In genomic region chr1:1085171-1085841, GRCh38 we compare ENCODE assay signal across 27 cellular contexts. TPM values are rescaled to one million over a fixed set of nuclear protein-coding genes. Genes with fewer than 3 reads are reported as not detected.
DNase-seq lines count a peak whose midpoint lies in the region; ATAC-seq, FAIRE-seq and TF ChIP-seq lines count a peak whose summit lies in the region.
"Had no signal": no experiment of that assay in that cellular context is flagged by ENCODE, and none has a peak within 500 bp of the region (broad histone marks: within the 10 kb centered on the region; RNA-seq: fewer than 3 reads in every experiment).

No MANE protein-coding gene starts in this region.

- 87% methylated on average over 20 of the region's 30 CpGs for WGBS in K562 (ENCODE audit: insufficient coverage, low coverage, missing lambda C conversion rate)
- 89 to 92% methylated on average over 27 to 30 of the region's 30 CpGs for WGBS in endodermal cell (ENCODE audit: insufficient coverage in 1 of 2, insufficient read length in 1 of 2), 2 experiments
- 76 to 87% methylated on average over 9 to 28 of the region's 30 CpGs for WGBS in tibial nerve, 2 donors

- TF ChIP-seq CTCF in K562 (IDR thresholded peaks at IDR 0.05 in 2 of 3, conservative IDR thresholded peaks at IDR 0.05 in 1 of 3; ENCODE audit: insufficient read depth in 2 of 3, low read depth in 1 of 3, low read length in 3 of 3): no peak
- TF ChIP-seq CTCF in osteocyte (IDR thresholded peaks at IDR 0.05): no peak
- no peak for TF ChIP-seq CTCF in endodermal cell (conservative IDR thresholded peaks at IDR 0.05)
- no peak for TF ChIP-seq CTCF in tibial nerve (IDR thresholded peaks at IDR 0.05)

- H3K27ac ChIP-seq in K562 (ENCODE audit: extremely low read depth, low read depth, low read length): no peak overlapping the region
- no peak overlapping the region for H3K27ac ChIP-seq in endodermal cell (ENCODE audit: low read depth, low read length)
- no peak overlapping the region for H3K27ac ChIP-seq in tibial nerve
- H3K27ac ChIP-seq: body of pancreas, esophagus muscularis mucosa, KMS-11, ovary, sigmoid colon had no signal

- no TSS peak for BruUV-seq in K562 (replicated peaks; lab: Mats Ljungman, UMichigan)

- no peaks in the 10 kb centered on the region for H3K9me3 Mint-ChIP-seq in activated CD4-positive, alpha-beta memory T cell treated with anti-CD3 and anti-CD28 coated beads for 36 hours
- H3K9me3 Mint-ChIP-seq in activated CD4-positive, alpha-beta memory T cell treated with anti-CD3 and anti-CD28 coated beads, Interleukin-2, amount 10 ng/mL, durations not matched to agents 7 days and 5 days: no peaks in the 10 kb centered on the region
- no peaks in the 10 kb centered on the region for H3K9me3 Mint-ChIP-seq in osteocyte (ENCODE audit: unreplicated experiment)
- no peaks in the 10 kb centered on the region for H3K9me3 Mint-ChIP-seq in endodermal cell
- H3K9me3 Mint-ChIP-seq: activated T-helper 2 cell treated with anti-CD3 and anti-CD28 coated beads, Interferon-gamma antibody, Interleukin-2, Interleukin-4, amounts not matched to agents 10 μg/mL and 5 μg/mL and 100 μg/mL, durations not matched to agents 14 hours and 24 hours and 36 hours; HFFc6; memory B cell had no signal

- no peak for TF ChIP-seq EP300 in K562 (IDR thresholded peaks at IDR 0.05; ENCODE audit: low read length)
- TF ChIP-seq EP300 in tibial nerve (IDR thresholded peaks at IDR 0.05): no peak

- intact Hi-C loops in activated CD4-positive, alpha-beta memory T cell treated with anti-CD3 and anti-CD28 coated beads for 36 hours (cut with micrococcal nuclease): no loop called here
- intact Hi-C loops in K562 (cut with micrococcal nuclease): no loop called here

- peaks cover 2% of the 10 kb centered on the region for H3K9me1 ChIP-seq in K562 (ENCODE audit: control insufficient read depth, insufficient read depth, low read length)

- H3K4me1 ChIP-seq in K562 (replicated peaks in 1 of 2; ENCODE audit: control insufficient read depth in 2 of 2, insufficient read depth in 2 of 2, low read length in 2 of 2) (peaks cover 2 to 85% of the 10 kb centered on the region in 2 experiments), endodermal cell (ENCODE audit: control insufficient read depth, insufficient read depth, low read length) (no peaks in the 10 kb centered on the region), tibial nerve (peaks cover 0 to 5% (median under 1%) of the 10 kb centered on the region in 4 donors)

- H3K4me3 Mint-ChIP-seq in activated CD4-positive, alpha-beta memory T cell treated with anti-CD3 and anti-CD28 coated beads for 36 hours: no peak overlapping the region
- H3K4me3 Mint-ChIP-seq in activated CD4-positive, alpha-beta memory T cell treated with anti-CD3 and anti-CD28 coated beads, Interleukin-2, amount 10 ng/mL, durations not matched to agents 7 days and 5 days: no peak overlapping the region
- H3K4me3 Mint-ChIP-seq in osteocyte (ENCODE audit: unreplicated experiment) (no peak overlapping the region), endodermal cell (no peak overlapping the region)
- H3K4me3 Mint-ChIP-seq: activated CD8-positive, alpha-beta T cell treated with anti-CD3 and anti-CD28 coated beads, Interleukin-2, amount 10 ng/mL, durations not matched to agents 7 days and 5 days; HFFc6; memory B cell had no signal

- H3K27ac Mint-ChIP-seq in activated CD4-positive, alpha-beta memory T cell treated with anti-CD3 and anti-CD28 coated beads for 36 hours: no peak overlapping the region
- H3K27ac Mint-ChIP-seq in activated CD4-positive, alpha-beta memory T cell treated with anti-CD3 and anti-CD28 coated beads, Interleukin-2, amount 10 ng/mL, durations not matched to agents 7 days and 5 days: no peak overlapping the region
- H3K27ac Mint-ChIP-seq in osteocyte (ENCODE audit: unreplicated experiment): no peak overlapping the region
- H3K27ac Mint-ChIP-seq in endodermal cell: no peak overlapping the region
- H3K27ac Mint-ChIP-seq: activated CD8-positive, alpha-beta T cell treated with anti-CD3 and anti-CD28 coated beads, Interleukin-2, amount 10 ng/mL, durations not matched to agents 7 days and 5 days; activated T-helper 2 cell treated with anti-CD3 and anti-CD28 coated beads, Interferon-gamma antibody, Interleukin-2, Interleukin-4, amounts not matched to agents 10 μg/mL and 5 μg/mL and 100 μg/mL, durations not matched to agents 14 hours and 24 hours and 36 hours; HFFc6; memory B cell had no signal

- in situ Hi-C loops in K562 (cut with MboI): no loop called here

- no peak overlapping the region for H2AFZ ChIP-seq in K562 (ENCODE audit: low read depth, low read length)

- no peaks in the 10 kb centered on the region for H3K79me2 ChIP-seq in K562 (ENCODE audit: control insufficient read depth, insufficient read depth, low read length)

- TF ChIP-seq RAD21 in K562 (CRISPR knock-in tag; conservative IDR thresholded peaks at IDR 0.05 in 1 of 2, IDR thresholded peaks at IDR 0.05 in 1 of 2): no peak

- CTCF ChIA-PET in activated CD4-positive, alpha-beta memory T cell treated with anti-CD3 and anti-CD28 coated beads for 36 hours (lab: Charles Lee): no interaction called here
- CTCF ChIA-PET in activated CD4-positive, alpha-beta memory T cell treated with anti-CD3 and anti-CD28 coated beads, Interleukin-2, amount 10 ng/mL, durations not matched to agents 7 days and 5 days (lab: Charles Lee): no interaction called here
- CTCF ChIA-PET in K562 (lab: Yijun Ruan, JAX; ENCODE audit: low intra/inter-chr PET ratio): no interaction called here

- no peak overlapping the region for H3K4me3 ChIP-seq in K562
- no peak overlapping the region for H3K4me3 ChIP-seq in endodermal cell (ENCODE audit: low read length)
- no peak overlapping the region for H3K4me3 ChIP-seq in tibial nerve
- H3K4me3 ChIP-seq: body of pancreas, esophagus muscularis mucosa, ovary, sigmoid colon had no signal

- DNase-seq in activated CD4-positive, alpha-beta memory T cell treated with anti-CD3 and anti-CD28 coated beads for 36 hours: peak; percentile 7
- no peak for DNase-seq in activated CD4-positive, alpha-beta memory T cell treated with anti-CD3 and anti-CD28 coated beads, Interleukin-2, amount 10 ng/mL, durations not matched to agents 7 days and 5 days
- DNase-seq in 8988T (peak; percentile 10), K562 (ENCODE audit: extremely low read depth in 1 of 4, low spot score in 3 of 4) (no peak), osteocyte (ENCODE audit: extremely low spot score, unreplicated experiment) (peak; percentile 77), endodermal cell (no peak), tibial nerve (ENCODE audit: low spot score in 2 of 2) (no peak)
- DNase-seq: activated CD8-positive, alpha-beta T cell treated with anti-CD3 and anti-CD28 coated beads, Interleukin-2, amount 10 ng/mL, durations not matched to agents 7 days and 5 days; AML-193; body of pancreas; COR-L47; DMS79; effector memory CD4-positive, alpha-beta T cell; HFFc6; NCI-H2171; NCI-H524 treated with DMSO at 0.1 percent for 48 hours; sigmoid colon had no signal

- H3K36me3 Mint-ChIP-seq in activated CD4-positive, alpha-beta memory T cell treated with anti-CD3 and anti-CD28 coated beads for 36 hours: peaks cover 2% of the 10 kb centered on the region
- H3K36me3 Mint-ChIP-seq in activated CD4-positive, alpha-beta memory T cell treated with anti-CD3 and anti-CD28 coated beads, Interleukin-2, amount 10 ng/mL, durations not matched to agents 7 days and 5 days (ENCODE audit: low read depth): no peaks in the 10 kb centered on the region
- H3K36me3 Mint-ChIP-seq in osteocyte (ENCODE audit: unreplicated experiment) (peaks cover 3% of the 10 kb centered on the region), endodermal cell (ENCODE audit: low read depth) (peaks cover 2% of the 10 kb centered on the region)

- no peaks in the 10 kb centered on the region for H3K27me3 ChIP-seq in K562 (ENCODE audit: control insufficient read depth in 2 of 2, insufficient read depth in 2 of 2, low read length in 2 of 2)
- H3K27me3 ChIP-seq in endodermal cell (ENCODE audit: control insufficient read depth, insufficient read depth, low read length, poor library complexity, severe bottlenecking): no peaks in the 10 kb centered on the region
- H3K27me3 ChIP-seq in tibial nerve: peaks cover 0 to under 1% of the 10 kb centered on the region in 2 donors
- H3K27me3 ChIP-seq: body of pancreas, ovary had no signal

- TF ChIP-seq POLR2A in K562 (conservative IDR thresholded peaks at IDR 0.05) (no peak), tibial nerve (IDR thresholded peaks at IDR 0.05) (no peak)

- H3K9me3 ChIP-seq in K562 (replicated peaks; ENCODE audit: control insufficient read depth, insufficient read depth, low read depth, low read length) (no peaks in the 10 kb centered on the region), endodermal cell (ENCODE audit: control insufficient read depth, low read length) (no peaks in the 10 kb centered on the region), tibial nerve (no peaks in the 10 kb centered on the region)
- H3K9me3 ChIP-seq: body of pancreas, esophagus muscularis mucosa, ovary, sigmoid colon had no signal

- no peaks in the 10 kb centered on the region for H3K4me1 Mint-ChIP-seq in activated CD4-positive, alpha-beta memory T cell treated with anti-CD3 and anti-CD28 coated beads for 36 hours (ENCODE audit: low read depth)
- no peaks in the 10 kb centered on the region for H3K4me1 Mint-ChIP-seq in activated CD4-positive, alpha-beta memory T cell treated with anti-CD3 and anti-CD28 coated beads, Interleukin-2, amount 10 ng/mL, durations not matched to agents 7 days and 5 days
- H3K4me1 Mint-ChIP-seq in osteocyte (ENCODE audit: unreplicated experiment): peaks cover under 1% of the 10 kb centered on the region
- H3K4me1 Mint-ChIP-seq in endodermal cell: no peaks in the 10 kb centered on the region

- H3K4me2 ChIP-seq in K562 (ENCODE audit: insufficient read depth, low read length): no peak overlapping the region
- H3K4me2 ChIP-seq: KMS-11 had no signal

- no peaks in the 10 kb centered on the region for H4K20me1 ChIP-seq in K562 (replicated peaks; ENCODE audit: control insufficient read depth, insufficient read depth, low read length)

- no peak for FAIRE-seq in K562 (lab: Jason Lieb, UNC)
- FAIRE-seq: frontal cortex, keratinocyte had no signal

- no peaks in the 10 kb centered on the region for H3K27me3 Mint-ChIP-seq in activated CD4-positive, alpha-beta memory T cell treated with anti-CD3 and anti-CD28 coated beads for 36 hours
- H3K27me3 Mint-ChIP-seq in activated CD4-positive, alpha-beta memory T cell treated with anti-CD3 and anti-CD28 coated beads, Interleukin-2, amount 10 ng/mL, durations not matched to agents 7 days and 5 days: no peaks in the 10 kb centered on the region
- H3K27me3 Mint-ChIP-seq in osteocyte (ENCODE audit: unreplicated experiment): no peaks in the 10 kb centered on the region
- H3K27me3 Mint-ChIP-seq in endodermal cell (ENCODE audit: insufficient read depth): no peaks in the 10 kb centered on the region
- H3K27me3 Mint-ChIP-seq: memory B cell had no signal

- ATAC-seq in K562 (no peak), GM19463 (IDR thresholded peaks at IDR 0.05; ENCODE audit: unreplicated experiment) (no peak)
- ATAC-seq: activated CD8-positive, alpha-beta T cell treated with anti-CD3 and anti-CD28 coated beads, Interleukin-2, amount 10 ng/mL, durations not matched to agents 7 days and 5 days; body of pancreas had no signal

- H3K36me3 ChIP-seq in K562 (ENCODE audit: control insufficient read depth, insufficient read depth, low read length) (peaks cover 24% of the 10 kb centered on the region; the same call in 1 of the 3 replicates), endodermal cell (ENCODE audit: control insufficient read depth, insufficient read depth, low read length) (no peaks in the 10 kb centered on the region), tibial nerve (peaks cover 0 to 81% (median 0%) of the 10 kb centered on the region in 3 donors)
- H3K36me3 ChIP-seq: ovary, sigmoid colon had no signal

- H3K9ac ChIP-seq in K562 (ENCODE audit: insufficient read depth in 1 of 2, low read depth in 2 of 2, low read length in 2 of 2) (no peak overlapping the region; a peak in 1 of 4 replicates), endodermal cell (ENCODE audit: extremely low read depth, low read length, poor library complexity, severe bottlenecking) (no peak overlapping the region)
- H3K9ac ChIP-seq: KMS-11 had no signal

- POLR2A ChIA-PET in activated CD4-positive, alpha-beta memory T cell treated with anti-CD3 and anti-CD28 coated beads for 36 hours (lab: Charles Lee): no interaction called here
- POLR2A ChIA-PET in activated CD4-positive, alpha-beta memory T cell treated with anti-CD3 and anti-CD28 coated beads, Interleukin-2, amount 10 ng/mL, durations not matched to agents 7 days and 5 days (lab: Charles Lee): no interaction called here
- POLR2A ChIA-PET in K562 (lab: Yijun Ruan, JAX): no interaction called here

RNA-seq across cellular contexts. Expression of gene RNF223, which starts 11.2 kb away (rescaled TPM):
- not detected for total RNA-seq in activated CD4-positive, alpha-beta memory T cell treated with anti-CD3 and anti-CD28 coated beads for 36 hours
- not detected for total RNA-seq in activated CD4-positive, alpha-beta memory T cell treated with anti-CD3 and anti-CD28 coated beads, Interleukin-2, amount 10 ng/mL, durations not matched to agents 7 days and 5 days
- total RNA-seq in K562 (2011; cell fraction: chromatin; rRNA removed; ENCODE audit: low replicate concordance): 0.35 TPM in 1 of 2 replicates, not detected in the other
- 0.17 TPM in 1 of 2 replicates, not detected in the other for total RNA-seq in K562 (2011; cell fraction: nucleolus; rRNA removed)
- total RNA-seq in K562 (2011; cell fraction: nucleoplasm; rRNA removed): not detected in 2 replicates
- total RNA-seq in K562 (2014; rRNA removed) (0.32 TPM in 1 of 2 replicates, not detected in the other), K562 (2014; rRNA removed; fragmentation: Illumina TruSeq; extraction: Trizol) (not detected in 2 replicates), K562 (2015; rRNA removed; fragmentation: Illumina TruSeq; extraction: Trizol) (not detected in 2 replicates), K562 (2021) (not detected in 2 replicates), osteocyte (not detected in 2 replicates), endodermal cell (not detected), tibial nerve (not detected)
- polyA plus RNA-seq in K562 (2011; rRNA removed) (0.04 TPM in 2 replicates), K562 (2014; fragmentation: Illumina TruSeq; extraction: Trizol) (not detected in 2 replicates), K562 (2014; fragmentation: Nextera tagmentation; extraction: Ambion mirVana) (not detected), K562 (2014; rRNA removed) (not detected in 2 replicates)
- polyA plus RNA-seq in K562 (2011; cell fraction: cytosol; rRNA removed): 0.04 and 0.06 TPM in 2 replicates
- 0.06 and 0.07 TPM in 2 replicates for polyA plus RNA-seq in K562 (2011; cell fraction: nucleus; rRNA removed)
- 0.04 and 0.11 TPM in 2 replicates for polyA plus RNA-seq in K562 (2012)
- polyA minus RNA-seq in K562 (2011; rRNA and poly(A)+ RNA removed): not detected in 2 replicates
- not detected in 2 replicates for polyA minus RNA-seq in K562 (2011; cell fraction: cytosol; rRNA and poly(A)+ RNA removed)
- polyA minus RNA-seq in K562 (2011; cell fraction: nucleus; rRNA and poly(A)+ RNA removed): 0.13 and 0.22 TPM in 2 replicates
- not detected for polyA plus RNA-seq in endodermal cell (2013, experiment 1 of 2)
- polyA plus RNA-seq in endodermal cell (2013, experiment 2 of 2): not detected
- total RNA-seq: A172; activated CD8-positive, alpha-beta T cell treated with anti-CD3 and anti-CD28 coated beads, Interleukin-2, amount 10 ng/mL, durations not matched to agents 7 days and 5 days; activated T-helper 2 cell treated with anti-CD3 and anti-CD28 coated beads, Interferon-gamma antibody, Interleukin-2, Interleukin-4, amounts not matched to agents 10 μg/mL and 5 μg/mL and 100 μg/mL, durations not matched to agents 14 hours and 24 hours and 36 hours; esophagus muscularis mucosa; frontal cortex; HFFc6; HT1080; sigmoid colon had no signal
- polyA plus RNA-seq: ovary had no signal

RNA-seq across cellular contexts. Expression of gene C1orf159, which starts 30.6 kb away (rescaled TPM):
- 10 to 100 TPM; 19.5 to 20.5 TPM for total RNA-seq in activated CD4-positive, alpha-beta memory T cell treated with anti-CD3 and anti-CD28 coated beads for 36 hours
- total RNA-seq in activated CD4-positive, alpha-beta memory T cell treated with anti-CD3 and anti-CD28 coated beads, Interleukin-2, amount 10 ng/mL, durations not matched to agents 7 days and 5 days: 10 to 100 TPM; 18.6 to 19.9 TPM
- total RNA-seq in K562 (2011; cell fraction: chromatin; rRNA removed; ENCODE audit: low replicate concordance): 35.9 and 114 TPM in 2 replicates
- 121 and 123 TPM in 2 replicates for total RNA-seq in K562 (2011; cell fraction: nucleolus; rRNA removed)
- total RNA-seq in K562 (2011; cell fraction: nucleoplasm; rRNA removed): 60.4 and 67.1 TPM in 2 replicates
- 34.0 and 50.2 TPM in 2 replicates for total RNA-seq in K562 (2014; rRNA removed)
- total RNA-seq in K562 (2014; rRNA removed; fragmentation: Illumina TruSeq; extraction: Trizol): 1.0 and 1.4 TPM in 2 replicates
- total RNA-seq in K562 (2015; rRNA removed; fragmentation: Illumina TruSeq; extraction: Trizol): 10.6 and 12.2 TPM in 2 replicates
- 42.3 and 46.4 TPM in 2 replicates for total RNA-seq in K562 (2021)
- polyA plus RNA-seq in K562 (2011; rRNA removed): 13.2 and 23.8 TPM in 2 replicates
- polyA plus RNA-seq in K562 (2011; cell fraction: cytosol; rRNA removed): 21.2 and 54.5 TPM in 2 replicates
- polyA plus RNA-seq in K562 (2011; cell fraction: nucleus; rRNA removed): 125 and 192 TPM in 2 replicates
- 23.9 and 32.3 TPM in 2 replicates for polyA plus RNA-seq in K562 (2012)
- polyA plus RNA-seq in K562 (2014; fragmentation: Illumina TruSeq; extraction: Trizol): 6.3 and 17.8 TPM in 2 replicates
- under 1 TPM; 0.28 to 0.60 TPM for polyA plus RNA-seq in K562 (2014; fragmentation: Nextera tagmentation; extraction: Ambion mirVana)
- polyA plus RNA-seq in K562 (2014; rRNA removed): 52.8 and 54.9 TPM in 2 replicates
- 3.2 and 3.9 TPM in 2 replicates for polyA minus RNA-seq in K562 (2011; rRNA and poly(A)+ RNA removed)
- polyA minus RNA-seq in K562 (2011; cell fraction: cytosol; rRNA and poly(A)+ RNA removed): 12.4 and 13.6 TPM in 2 replicates
- polyA minus RNA-seq in K562 (2011; cell fraction: nucleus; rRNA and poly(A)+ RNA removed): 34.3 and 38.5 TPM in 2 replicates
- 16.9 and 17.9 TPM in 2 replicates for total RNA-seq in osteocyte
- total RNA-seq in endodermal cell: 10 to 100 TPM; 23.1 to 29.5 TPM
- 22.6 TPM for polyA plus RNA-seq in endodermal cell (2013, experiment 1 of 2)
- polyA plus RNA-seq in endodermal cell (2013, experiment 2 of 2): 22.5 TPM
- total RNA-seq in tibial nerve: 10 to 100 TPM; 18.4 to 29.4 (median 23.1) TPM

Comparison
In these comparisons a context has a peak if more than half of its experiments do, and no peak if none do; other contexts are left out.
1. DNase-seq: peak in activated CD4-positive, alpha-beta memory T cell treated with anti-CD3 and anti-CD28 coated beads for 36 hours (single experiment), 8988T (single experiment) and osteocyte (single experiment); none in activated CD4-positive, alpha-beta memory T cell treated with anti-CD3 and anti-CD28 coated beads, Interleukin-2, amount 10 ng/mL, durations not matched to agents 7 days and 5 days (single experiment), K562 (0 of 4), endodermal cell (single experiment) and tibial nerve (0 of 2).